Comparison of ENCODE assay signal across 8 cellular contexts in genomic region chr17:42049834-42050359, GRCh38. TPM values are rescaled to one million over a fixed set of nuclear protein-coding genes. Genes with fewer than 3 reads are reported as not detected.
DNase-seq lines count a peak whose midpoint lies in the region; ATAC-seq and TF ChIP-seq lines count a peak whose summit lies in the region.

No MANE protein-coding gene starts in this region.

- H3K27me3 ChIP-seq in ascending aorta (no peaks in the 10 kb centered on the region), thoracic aorta (replicated peaks; ENCODE audit: insufficient read depth) (peaks cover 4% of the 10 kb centered on the region)

- no peak for DNase-seq in T-helper 2 cell treated with Interferon-gamma antibody and Interleukin-4, amounts not matched to agents 5 μg/mL and 100 μg/mL, for 36 hours (ENCODE audit: low spot score)
- no peak for DNase-seq in T-helper 2 cell
- no peak for DNase-seq in ascending aorta (ENCODE audit: low spot score in 2 of 2)
- DNase-seq in left kidney (ENCODE audit: low read depth, low spot score), result peak; percentile 44
- no peak for DNase-seq in thoracic aorta (ENCODE audit: low spot score)
- no peak for DNase-seq in GM13977 (ENCODE audit: low spot score)

- H3K4me3 Mint-ChIP-seq in T-helper 2 cell treated with Interferon-gamma antibody and Interleukin-4, amounts not matched to agents 5 μg/mL and 100 μg/mL, for 36 hours, result peak overlapping the region; percentile 69

- intact Hi-C loops in ascending aorta (cut with DNase I), result no loop called here

- H3K4me1 ChIP-seq in ascending aorta (no peaks in the 10 kb centered on the region), thoracic aorta (ENCODE audit: control insufficient read depth in 1 of 2, low read depth in 2 of 2) (no peaks in the 10 kb centered on the region)

- H3K4me1 Mint-ChIP-seq in T-helper 2 cell treated with Interferon-gamma antibody and Interleukin-4, amounts not matched to agents 5 μg/mL and 100 μg/mL, for 36 hours (ENCODE audit: low read depth), result peaks cover 7% of the 10 kb centered on the region

- H3K27ac Mint-ChIP-seq in T-helper 2 cell treated with Interferon-gamma antibody and Interleukin-4, amounts not matched to agents 5 μg/mL and 100 μg/mL, for 36 hours, result no peak overlapping the region

- no peak overlapping the region for H3K27ac ChIP-seq in ascending aorta
- no peak overlapping the region for H3K27ac ChIP-seq in thoracic aorta

- H3K27me3 Mint-ChIP-seq in T-helper 2 cell treated with Interferon-gamma antibody and Interleukin-4, amounts not matched to agents 5 μg/mL and 100 μg/mL, for 36 hours (ENCODE audit: low read depth), result peaks cover 41% of the 10 kb centered on the region

- H3K9me3 ChIP-seq in ascending aorta (no peaks in the 10 kb centered on the region), thoracic aorta (no peaks in the 10 kb centered on the region)

- H3K4me3 ChIP-seq in ascending aorta (peak overlapping the region; percentile 65 to 84), thoracic aorta (peak overlapping the region; percentile 80)

- TF ChIP-seq CTCF in ascending aorta (IDR thresholded peaks at IDR 0.05), result no peak
- no peak for TF ChIP-seq CTCF in thoracic aorta (IDR thresholded peaks at IDR 0.05)
- no peak for TF ChIP-seq CTCF in GM13977 (IDR thresholded peaks at IDR 0.05; ENCODE audit: extremely low read depth, insufficient read depth, missing control alignments)

- no peaks in the 10 kb centered on the region for H3K9me3 Mint-ChIP-seq in T-helper 2 cell treated with Interferon-gamma antibody and Interleukin-4, amounts not matched to agents 5 μg/mL and 100 μg/mL, for 36 hours

- no peaks in the 10 kb centered on the region for H3K36me3 Mint-ChIP-seq in T-helper 2 cell treated with Interferon-gamma antibody and Interleukin-4, amounts not matched to agents 5 μg/mL and 100 μg/mL, for 36 hours (ENCODE audit: low read depth)

- ATAC-seq in thoracic aorta (ENCODE audit: insufficient number of reproducible peaks, low FRiP score, low read depth), result no peak
- no peak for ATAC-seq in GM21529 (IDR thresholded peaks at IDR 0.05; ENCODE audit: unreplicated experiment)
- no peak for ATAC-seq in GM18907 (IDR thresholded peaks at IDR 0.05; ENCODE audit: unreplicated experiment)

- in situ Hi-C loops in GM13977 (cut with MboI; ENCODE audit: low pct_unique_long_range_greater_than_20kb, low sequenced_read_pairs, unreplicated experiment), result no loop called here

- H3K36me3 ChIP-seq in ascending aorta (no peaks in the 10 kb centered on the region), thoracic aorta (no peaks in the 10 kb centered on the region)

RNA-seq across cellular contexts. Expression of gene C17orf113, which starts 0.5 kb away (rescaled TPM):
- total RNA-seq in ascending aorta (0.21 TPM), thoracic aorta (under 1 TPM; 0.21 to 0.54 TPM)

RNA-seq across cellular contexts. Expression of gene NKIRAS2, which starts 30.0 kb away (rescaled TPM):
- total RNA-seq in ascending aorta, result 63.6 TPM
- 10 to 100 TPM; 43.8 to 46.2 TPM for total RNA-seq in thoracic aorta

RNA-seq across cellular contexts. Expression of gene DNAJC7, which starts 32.7 kb away (rescaled TPM):
- total RNA-seq in ascending aorta, result 79.7 TPM
- total RNA-seq in thoracic aorta, result 10 to 100 TPM; 61.2 to 80.6 TPM

RNA-seq across cellular contexts. Expression of gene ZNF385C, which starts 48.4 kb away (rescaled TPM):
- not detected for total RNA-seq in ascending aorta
- not detected for total RNA-seq in thoracic aorta
